Comparison of ENCODE assay signal across 23 cellular contexts in genomic region chr2:182115258-182115657, GRCh38.
A peak's percentile ranks its signal among the peaks of the same experiment; 100 is the strongest.
DNase-seq lines count a peak whose midpoint lies in the region; ATAC-seq, FAIRE-seq and TF ChIP-seq lines count a peak whose summit lies in the region.
"Had no signal": no experiment of that assay in that cellular context is flagged by ENCODE, and none has a peak within 500 bp of the region (broad histone marks: within the 10 kb centered on the region; RNA-seq: fewer than 3 reads in every experiment).

No MANE protein-coding gene starts in this region.

- H3K36me3 ChIP-seq in bronchial epithelial cell (ENCODE audit: control insufficient read depth, insufficient read depth, low read length): no peaks in the 10 kb centered on the region
- H3K36me3 ChIP-seq: BLaER1 treated with 17β-estradiol and CSF1 and Interleukin-3, amounts not matched to agents 10 nM and 100 nM had no signal

- no peak overlapping the region for H3K4me3 Mint-ChIP-seq in activated CD8-positive, alpha-beta T cell treated with anti-CD3 and anti-CD28 coated beads for 36 hours
- no peak overlapping the region for H3K4me3 Mint-ChIP-seq in activated CD8-positive, alpha-beta T cell treated with anti-CD3 and anti-CD28 coated beads, Interleukin-2, amount 10 ng/mL, durations not matched to agents 7 days and 5 days
- H3K4me3 Mint-ChIP-seq: CD4-positive, alpha-beta T cell had no signal

- intact Hi-C loops in activated CD8-positive, alpha-beta T cell treated with anti-CD3 and anti-CD28 coated beads for 36 hours (cut with micrococcal nuclease): no loop called here

- no peak overlapping the region for H3K27ac Mint-ChIP-seq in activated CD8-positive, alpha-beta T cell treated with anti-CD3 and anti-CD28 coated beads for 36 hours
- H3K27ac Mint-ChIP-seq in activated CD8-positive, alpha-beta T cell treated with anti-CD3 and anti-CD28 coated beads, Interleukin-2, amount 10 ng/mL, durations not matched to agents 7 days and 5 days: no peak overlapping the region
- H3K27ac Mint-ChIP-seq: CD4-positive, alpha-beta T cell had no signal

- CTCF ChIA-PET in activated CD8-positive, alpha-beta T cell treated with anti-CD3 and anti-CD28 coated beads for 36 hours (lab: Charles Lee): no interaction called here
- CTCF ChIA-PET in activated CD8-positive, alpha-beta T cell treated with anti-CD3 and anti-CD28 coated beads, Interleukin-2, amount 10 ng/mL, durations not matched to agents 7 days and 5 days (lab: Charles Lee): no interaction called here

- TF ChIP-seq CTCF in activated CD8-positive, alpha-beta T cell treated with anti-CD3 and anti-CD28 coated beads for 36 hours (IDR thresholded peaks at IDR 0.05): no peak
- no peak for TF ChIP-seq CTCF in bronchial epithelial cell (IDR thresholded peaks at IDR 0.05; ENCODE audit: insufficient read depth, low read length, severe bottlenecking)

- POLR2A ChIA-PET in activated CD8-positive, alpha-beta T cell treated with anti-CD3 and anti-CD28 coated beads for 36 hours (lab: Charles Lee): no interaction called here
- POLR2A ChIA-PET in activated CD8-positive, alpha-beta T cell treated with anti-CD3 and anti-CD28 coated beads, Interleukin-2, amount 10 ng/mL, durations not matched to agents 7 days and 5 days (lab: Charles Lee): no interaction called here

- no peak for FAIRE-seq in bronchial epithelial cell (lab: Jason Lieb, UNC)
- FAIRE-seq: A204.1, G401.6 had no signal

- no peaks in the 10 kb centered on the region for H3K36me3 Mint-ChIP-seq in activated CD8-positive, alpha-beta T cell treated with anti-CD3 and anti-CD28 coated beads for 36 hours (ENCODE audit: low read depth)
- no peaks in the 10 kb centered on the region for H3K36me3 Mint-ChIP-seq in activated CD8-positive, alpha-beta T cell treated with anti-CD3 and anti-CD28 coated beads, Interleukin-2, amount 10 ng/mL, durations not matched to agents 7 days and 5 days (ENCODE audit: low read depth)

- H3K4me3 ChIP-seq in bronchial epithelial cell (ENCODE audit: low read depth, low read length): no peak overlapping the region
- H3K4me3 ChIP-seq: BLaER1 treated with 17β-estradiol and CSF1 and Interleukin-3, amounts not matched to agents 10 nM and 100 nM had no signal

- no peaks in the 10 kb centered on the region for H3K4me1 Mint-ChIP-seq in activated CD8-positive, alpha-beta T cell treated with anti-CD3 and anti-CD28 coated beads for 36 hours (ENCODE audit: low read depth)
- H3K4me1 Mint-ChIP-seq in activated CD8-positive, alpha-beta T cell treated with anti-CD3 and anti-CD28 coated beads, Interleukin-2, amount 10 ng/mL, durations not matched to agents 7 days and 5 days (ENCODE audit: low read depth): no peaks in the 10 kb centered on the region

- H3K27me3 Mint-ChIP-seq in activated CD8-positive, alpha-beta T cell treated with anti-CD3 and anti-CD28 coated beads for 36 hours: peaks cover 3% of the 10 kb centered on the region
- no peaks in the 10 kb centered on the region for H3K27me3 Mint-ChIP-seq in activated CD8-positive, alpha-beta T cell treated with anti-CD3 and anti-CD28 coated beads, Interleukin-2, amount 10 ng/mL, durations not matched to agents 7 days and 5 days (ENCODE audit: low read depth)
- H3K27me3 Mint-ChIP-seq: CD4-positive, alpha-beta T cell had no signal

- DNase-seq in activated CD8-positive, alpha-beta T cell treated with anti-CD3 and anti-CD28 coated beads for 36 hours: no peak
- no peak for DNase-seq in activated CD8-positive, alpha-beta T cell treated with anti-CD3 and anti-CD28 coated beads, Interleukin-2, amount 10 ng/mL, durations not matched to agents 7 days and 5 days
- peak; percentile 6 for DNase-seq in ELR (ENCODE audit: low read depth)
- DNase-seq in bronchial epithelial cell (ENCODE audit: low read depth): peak; percentile 31
- peak; percentile 32 for DNase-seq in renal cortical epithelial cell (ENCODE audit: low read depth)
- no peak for DNase-seq in AG08395 (ENCODE audit: low spot score)
- no peak for DNase-seq in anterior cingulate cortex (lab: John Stamatoyannopoulos, UW)
- DNase-seq: AML-193; CD4-positive, alpha-beta T cell; DMS53; IMR-90; KG1; MM.1S; NCI-H2029; NCI-H446 treated with DMSO at 0.1 percent for 48 hours; NCI-H526; NCI-H82; RPMI8226; SHP77 had no signal

- peak; percentile 37 for ATAC-seq in activated CD8-positive, alpha-beta T cell treated with anti-CD3 and anti-CD28 coated beads for 36 hours
- ATAC-seq in activated CD8-positive, alpha-beta T cell treated with anti-CD3 and anti-CD28 coated beads, Interleukin-2, amount 10 ng/mL, durations not matched to agents 7 days and 5 days: no peak
- ATAC-seq: HCT116 had no signal

- H3K27me3 ChIP-seq in bronchial epithelial cell (ENCODE audit: control insufficient read depth, insufficient read depth, low read length): no peaks in the 10 kb centered on the region
- H3K27me3 ChIP-seq: BLaER1 treated with 17β-estradiol and CSF1 and Interleukin-3, amounts not matched to agents 10 nM and 100 nM had no signal

- no peaks in the 10 kb centered on the region for H3K9me3 Mint-ChIP-seq in activated CD8-positive, alpha-beta T cell treated with anti-CD3 and anti-CD28 coated beads for 36 hours
- H3K9me3 Mint-ChIP-seq in activated CD8-positive, alpha-beta T cell treated with anti-CD3 and anti-CD28 coated beads, Interleukin-2, amount 10 ng/mL, durations not matched to agents 7 days and 5 days (ENCODE audit: insufficient read depth): no peaks in the 10 kb centered on the region
- H3K9me3 Mint-ChIP-seq: CD4-positive, alpha-beta T cell had no signal

Comparison
In these comparisons a context has a peak if more than half of its experiments do, and no peak if none do; other contexts are left out.
1. DNase-seq: peak in ELR (single experiment), bronchial epithelial cell (single experiment) and renal cortical epithelial cell (single experiment); none in activated CD8-positive, alpha-beta T cell treated with anti-CD3 and anti-CD28 coated beads for 36 hours (single experiment), activated CD8-positive, alpha-beta T cell treated with anti-CD3 and anti-CD28 coated beads, Interleukin-2, amount 10 ng/mL, durations not matched to agents 7 days and 5 days (single experiment), AG08395 (single experiment) and anterior cingulate cortex (0 of 58).